Comparison of ENCODE assay signal across 8 cellular contexts in genomic region chr4:102869569-102870227, GRCh38. TPM values are rescaled to one million over a fixed set of nuclear protein-coding genes. Genes with fewer than 3 reads are reported as not detected.
DNase-seq lines count a peak whose midpoint lies in the region; ATAC-seq and TF ChIP-seq lines count a peak whose summit lies in the region.

No MANE protein-coding gene starts in this region.

- H3K9ac ChIP-seq in rectal smooth muscle tissue (ENCODE audit: low read length), result peak overlapping the region; percentile 58

- DNase-seq in WERI-Rb-1 (no peak), fibroblast of peridontal ligament (ENCODE audit: extremely low read depth) (peak; percentile 32), NCI-H187 treated with DMSO at 0.1 percent for 48 hours (lab: John Stamatoyannopoulos, UW) (no peak), H4 (ENCODE audit: low spot score) (no peak)

- TF ChIP-seq CTCF in WERI-Rb-1 (IDR thresholded peaks at IDR 0.05; ENCODE audit: low read depth, low read length), result no peak

- peaks cover 82% of the 10 kb centered on the region for H3K79me2 ChIP-seq in ACC112 (ENCODE audit: control insufficient read depth, insufficient read depth, low read length, unreplicated experiment)

- H3K27ac ChIP-seq in ACC112 (ENCODE audit: low read depth, low read length) (peak overlapping the region; percentile 93), WERI-Rb-1 (peak overlapping the region; percentile 93), rectal smooth muscle tissue (ENCODE audit: low read depth, low read length) (peak overlapping the region; percentile 96)

- peak overlapping the region; percentile 79 for H3K4me3 ChIP-seq in ACC112 (ENCODE audit: low read depth, low read length)
- peak overlapping the region; percentile 83 for H3K4me3 ChIP-seq in WERI-Rb-1 (ENCODE audit: low read depth, low read length)
- H3K4me3 ChIP-seq in rectal smooth muscle tissue (ENCODE audit: low read length), result peak overlapping the region; percentile 99

- H3K36me3 ChIP-seq in ACC112 (ENCODE audit: insufficient read depth, low read length) (peaks cover 1% of the 10 kb centered on the region), WERI-Rb-1 (peaks cover 23% of the 10 kb centered on the region), rectal smooth muscle tissue (ENCODE audit: control insufficient read depth, insufficient read depth, low read length) (no peaks in the 10 kb centered on the region)

- H3K9me3 ChIP-seq in WERI-Rb-1 (ENCODE audit: severe bottlenecking), result no peaks in the 10 kb centered on the region

- H3K4me1 ChIP-seq in ACC112 (ENCODE audit: control insufficient read depth, insufficient read depth, low read length, unreplicated experiment) (peaks cover 22% of the 10 kb centered on the region), rectal smooth muscle tissue (ENCODE audit: control insufficient read depth, insufficient read depth, low read length) (peaks cover 3% of the 10 kb centered on the region)

- ATAC-seq in GM18511 (IDR thresholded peaks at IDR 0.05; ENCODE audit: unreplicated experiment) (peak; percentile 34), HG03095 (IDR thresholded peaks at IDR 0.05; ENCODE audit: unreplicated experiment) (peak; percentile 20)

- H2AFZ ChIP-seq in ACC112 (ENCODE audit: low read length, unreplicated experiment), result peak overlapping the region; percentile 79

- H3K27me3 ChIP-seq in ACC112 (ENCODE audit: insufficient read depth, low read length) (no peaks in the 10 kb centered on the region), WERI-Rb-1 (ENCODE audit: insufficient read depth, low read depth, severe bottlenecking) (no peaks in the 10 kb centered on the region), rectal smooth muscle tissue (ENCODE audit: control insufficient read depth, insufficient read depth, low read length) (no peaks in the 10 kb centered on the region)

RNA-seq across cellular contexts. Expression of gene CISD2, which starts 0.9 kb away (rescaled TPM):
- 58.9 and 69.2 TPM in 2 replicates for total RNA-seq in H4 (2014; rRNA removed; shearing (Covaris generic))

RNA-seq across cellular contexts. Expression of gene UBE2D3, which starts 42.3 kb away (rescaled TPM):
- total RNA-seq in H4 (2014; rRNA removed; shearing (Covaris generic)), result 438 and 525 TPM in 2 replicates
